In the genomic region with DNA sequence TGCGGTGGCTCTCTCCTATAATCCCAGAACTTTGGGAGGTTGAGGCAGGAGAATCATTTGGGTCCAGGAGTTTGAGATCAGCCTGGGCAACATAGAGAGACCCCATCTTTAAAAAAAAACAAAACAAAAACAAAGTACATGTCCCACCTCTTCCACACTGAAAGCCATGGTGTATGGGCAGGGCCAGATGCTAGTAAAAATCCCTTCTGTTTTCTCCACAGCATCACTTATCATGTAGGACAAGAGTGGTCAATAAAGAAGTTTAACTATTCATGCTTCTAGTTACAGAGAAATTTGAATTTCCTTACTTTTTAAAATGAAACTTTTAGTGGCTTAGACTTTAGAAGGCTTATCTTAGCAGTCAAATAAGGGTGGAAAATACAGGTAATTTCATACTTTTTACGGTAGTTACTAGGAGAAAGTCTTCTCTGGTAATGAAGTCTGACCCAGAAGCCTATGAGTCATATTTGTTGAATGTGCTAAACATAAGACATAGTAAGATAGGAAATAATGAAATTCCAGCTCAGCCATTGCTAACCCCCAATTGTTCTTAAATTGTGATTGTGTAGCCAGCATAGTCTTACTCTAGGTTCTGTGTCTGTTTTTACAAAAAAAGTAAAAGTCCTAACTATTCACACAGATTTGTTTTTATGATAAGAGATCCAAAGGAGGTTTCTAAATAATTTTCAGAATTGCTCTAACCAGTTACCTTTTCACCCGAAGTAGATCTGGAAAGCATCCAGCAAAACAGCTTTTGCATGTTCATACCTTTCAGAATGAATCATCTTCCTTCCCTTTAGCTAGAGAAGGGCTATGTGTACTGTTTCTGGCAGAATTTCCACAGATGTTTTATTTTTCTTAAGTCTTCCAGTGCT, we compare ENCODE assay signal across 1 cellular context.
TF ChIP-seq lines count a peak whose summit lies in the region.

No MANE protein-coding gene starts in this region.

TF ChIP-seq in HepG2, 621 proteins besides CTCF, POLR2A, EP300 and RAD21:
- TF ChIP-seq TRIM24 (CRISPR knock-in tag; IDR thresholded peaks at IDR 0.05): no peak
- TF ChIP-seq ERF (CRISPR knock-in tag; IDR thresholded peaks at IDR 0.05): no peak
- no peak for TF ChIP-seq ZNF720 (CRISPR knock-in tag; IDR thresholded peaks at IDR 0.05)
- TF ChIP-seq ZNF737 (CRISPR knock-in tag; IDR thresholded peaks at IDR 0.05; ENCODE audit: borderline replicate concordance): no peak
- no peak for TF ChIP-seq HOXA5 (CRISPR knock-in tag; IDR thresholded peaks at IDR 0.05)
- TF ChIP-seq ZNF136 (CRISPR knock-in tag; IDR thresholded peaks at IDR 0.05; ENCODE audit: low read depth): no peak
- TF ChIP-seq HOMEZ (CRISPR knock-in tag; IDR thresholded peaks at IDR 0.05; ENCODE audit: low read depth): no peak
- no peak for TF ChIP-seq FOSL2 (CRISPR knock-in tag; IDR thresholded peaks at IDR 0.05)
